ENCODE assay signal across 8 cellular contexts in genomic region chr22:18110194-18110943, GRCh38. TPM values are rescaled to one million over a fixed set of nuclear protein-coding genes. Genes with fewer than 3 reads are reported as not detected.
DNase-seq lines count a peak whose midpoint lies in the region; ATAC-seq and TF ChIP-seq lines count a peak whose summit lies in the region.

Gene TUBA8, plus strand, starts transcription at chr22:18110809. Its CDS starts 57 bp downstream, at chr22:18110866.

- TF ChIP-seq CTCF in AG04450 (IDR thresholded peaks at IDR 0.05; ENCODE audit: low read depth, low read length): no peak
- peak in 1 of 4 experiments; percentile 23 for TF ChIP-seq CTCF in gastroesophageal sphincter (IDR thresholded peaks at IDR 0.05)

- no peaks in the 10 kb centered on the region for H3K9me3 Mint-ChIP-seq in activated T-helper 17 cell treated with anti-CD3 and anti-CD28 coated beads, Interleukin-2, amount 50 U/mL, for 72 hours

- H3K36me3 Mint-ChIP-seq in activated T-helper 17 cell treated with anti-CD3 and anti-CD28 coated beads, Interleukin-2, amount 50 U/mL, for 72 hours (ENCODE audit: low read depth): no peaks in the 10 kb centered on the region

- ATAC-seq in GM19395 (IDR thresholded peaks at IDR 0.05; ENCODE audit: unreplicated experiment) (peak; percentile 53), gastroesophageal sphincter (peak; percentile 82), HG03039 (IDR thresholded peaks at IDR 0.05; ENCODE audit: unreplicated experiment) (no peak)
- peak; percentile 52 for ATAC-seq in activated T-helper 17 cell treated with anti-CD3 and anti-CD28 coated beads, Interleukin-2, amount 50 U/mL, for 72 hours (replicated peaks)

- CTCF ChIA-PET in AG04450 (lab: Charles Lee): no interaction called here

- no peak for TF ChIP-seq EP300 in gastroesophageal sphincter (IDR thresholded peaks at IDR 0.05)

- H3K4me1 Mint-ChIP-seq in activated T-helper 17 cell treated with anti-CD3 and anti-CD28 coated beads, Interleukin-2, amount 50 U/mL, for 72 hours: peaks cover 42% of the 10 kb centered on the region

- peak within 1 kb of the TSS; percentile 68 for H3K4me3 Mint-ChIP-seq in activated T-helper 17 cell treated with anti-CD3 and anti-CD28 coated beads, Interleukin-2, amount 50 U/mL, for 72 hours

- H3K4me1 ChIP-seq in gastroesophageal sphincter (peaks cover 0 to 23% (median 19%) of the 10 kb centered on the region in 3 donors), neuron (ENCODE audit: insufficient read depth, low read length) (peaks cover 6% of the 10 kb centered on the region)

- 4 to 25% methylated on average over 1 to 4 of the region's 70 CpGs for WGBS in gastroesophageal sphincter (ENCODE audit: low coverage in 1 of 2), 2 donors

- H3K4me3 ChIP-seq in AG04450 (ENCODE audit: low read depth, low read length) (peak within 1 kb of the TSS; percentile 53), gastroesophageal sphincter (peak within 1 kb of the TSS; percentile 33 to 64), neuron (ENCODE audit: low read length) (peak within 1 kb of the TSS; percentile 33)

- peak within 1 kb of the TSS; percentile 23 for H3K27ac Mint-ChIP-seq in activated T-helper 17 cell treated with anti-CD3 and anti-CD28 coated beads, Interleukin-2, amount 50 U/mL, for 72 hours

- TF ChIP-seq POLR2A in gastroesophageal sphincter (IDR thresholded peaks at IDR 0.05): no peak

- H3K27ac ChIP-seq in AG04450 (ENCODE audit: low read depth, low read length): no peak within 1 kb of the TSS
- peak within 1 kb of the TSS in 3 of 4 donors; percentile 67 to 84 (median 75) for H3K27ac ChIP-seq in gastroesophageal sphincter

- H3K27me3 ChIP-seq in AG04450 (ENCODE audit: control insufficient read depth, insufficient read depth, low read length): peaks cover 8% of the 10 kb centered on the region
- peaks cover 13% of the 10 kb centered on the region for H3K27me3 ChIP-seq in gastroesophageal sphincter
- no peaks in the 10 kb centered on the region for H3K27me3 ChIP-seq in neuron (ENCODE audit: insufficient read depth, low read length)

- H3K36me3 ChIP-seq in gastroesophageal sphincter (no peaks in the 10 kb centered on the region), neuron (ENCODE audit: insufficient read depth, low read length) (no peaks in the 10 kb centered on the region)

- H3K9me3 ChIP-seq in AG04450 (ENCODE audit: control insufficient read depth, insufficient read depth, low read length) (peaks cover 2% of the 10 kb centered on the region; the same call in 1 of the 2 replicates), gastroesophageal sphincter (no peaks in the 10 kb centered on the region), neuron (ENCODE audit: low read length) (peaks cover 3% of the 10 kb centered on the region)

- peaks cover 14% of the 10 kb centered on the region for H3K27me3 Mint-ChIP-seq in activated T-helper 17 cell treated with anti-CD3 and anti-CD28 coated beads, Interleukin-2, amount 50 U/mL, for 72 hours

- H2AFZ ChIP-seq in neuron (ENCODE audit: low read depth, low read length): no peak within 1 kb of the TSS

- no peak for DNase-seq in AG04450 (ENCODE audit: low read depth, low spot score)
- DNase-seq in NCI-H2196 (lab: John Stamatoyannopoulos, UW; ENCODE audit: unreplicated experiment): peak; percentile 55
- no peak for DNase-seq in mucosa of gallbladder (ENCODE audit: low spot score)

- POLR2A ChIA-PET in AG04450 (lab: Yijun Ruan, JAX): interaction anchor here (0.9 kb wide), 1 partner anchor 13 kb away, joined by 4 read pairs; no protein-coding TSS in a partner anchor

RNA-seq across cellular contexts. Expression of gene TUBA8, which starts in this region (rescaled TPM):
- polyA plus RNA-seq in AG04450 (2011; rRNA removed): 2.7 and 3.0 TPM in 2 replicates
- 2.7 and 3.5 TPM in 2 replicates for polyA minus RNA-seq in AG04450 (2011; rRNA and poly(A)+ RNA removed)
- total RNA-seq in activated T-helper 17 cell treated with anti-CD3 and anti-CD28 coated beads, Interleukin-2, amount 50 U/mL, for 72 hours: 1 to 10 TPM; 4.7 to 6.6 TPM
- 10 to 100 TPM in 2 of 4 donors, 1 to 10 TPM in 2; 1.3 to 12.9 (median 7.6) TPM for total RNA-seq in gastroesophageal sphincter
- 2.1 TPM for total RNA-seq in mucosa of gallbladder
